ENCODE assay signal across 17 cellular contexts in the genomic region with DNA sequence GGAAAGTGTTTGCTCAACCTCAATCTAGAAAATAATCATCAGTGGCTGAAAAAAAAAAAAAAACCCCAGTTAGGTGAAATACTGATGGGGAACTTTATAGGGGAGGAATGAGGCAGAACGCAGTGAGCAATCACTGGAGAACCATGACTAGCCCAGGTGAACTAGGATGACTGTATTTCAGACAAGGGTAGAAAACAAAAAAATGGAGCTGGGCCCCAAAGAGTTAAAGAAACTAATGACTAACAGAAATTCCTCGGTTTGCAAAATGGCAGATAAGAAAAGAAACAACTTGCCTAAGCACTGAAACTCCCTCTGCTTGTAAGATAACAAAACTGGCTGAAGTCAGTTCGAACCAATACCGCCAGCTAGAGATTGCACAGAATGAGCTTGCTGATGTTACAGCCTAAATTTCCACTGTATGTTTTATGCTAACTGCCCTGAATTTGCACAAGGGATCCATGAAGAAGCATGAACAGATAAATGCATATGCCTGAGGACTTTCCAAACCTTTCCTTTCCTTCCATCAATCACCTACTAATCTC.
DNase-seq lines count a peak whose midpoint lies in the region; ATAC-seq and TF ChIP-seq lines count a peak whose summit lies in the region.
"Had no signal": no experiment of that assay in that cellular context is flagged by ENCODE, and none has a peak within 500 bp of the region (broad histone marks: within the 10 kb centered on the region; RNA-seq: fewer than 3 reads in every experiment).

No MANE protein-coding gene starts in this region.

- H3K4me3 ChIP-seq in cardiac fibroblast (replicated peaks in 1 of 2; ENCODE audit: low read depth in 2 of 2, low read length in 2 of 2): no peak overlapping the region
- H3K4me3 ChIP-seq: ascending aorta had no signal

- no peak for ATAC-seq in GM18517 (IDR thresholded peaks at IDR 0.05; ENCODE audit: unreplicated experiment)

- no peak for TF ChIP-seq CTCF in cardiac fibroblast (IDR thresholded peaks at IDR 0.05; ENCODE audit: low read depth, low read length)

- peak; percentile 25 for DNase-seq in ELR (ENCODE audit: low read depth)
- peak; percentile 92 for DNase-seq in NCI-H226
- DNase-seq in cardiac fibroblast (ENCODE audit: low read depth in 2 of 2): peak; percentile 54 to 88
- DNase-seq in non-pigmented ciliary epithelial cell (ENCODE audit: low read depth): peak; percentile 41
- DNase-seq in effector CD4-positive, alpha-beta T cell: no peak
- no peak for DNase-seq in SW480 (ENCODE audit: low spot score)
- DNase-seq: activated gamma-delta T cell; BE2C; DND-41; effector CD8-positive, alpha-beta T cell; midbrain; NCI-H1417; NCI-H2227 treated with DMSO at 0.1 percent for 48 hours; nucleus accumbens; WERI-Rb-1 had no signal

Comparison
In these comparisons a context has a peak if more than half of its experiments do, and no peak if none do; other contexts are left out.
1. DNase-seq: peak in ELR (single experiment), NCI-H226 (single experiment), cardiac fibroblast (2 of 2) and non-pigmented ciliary epithelial cell (single experiment); none in effector CD4-positive, alpha-beta T cell (single experiment) and SW480 (single experiment).